Comparison of ENCODE assay signal across 15 cellular contexts in the genomic region with DNA sequence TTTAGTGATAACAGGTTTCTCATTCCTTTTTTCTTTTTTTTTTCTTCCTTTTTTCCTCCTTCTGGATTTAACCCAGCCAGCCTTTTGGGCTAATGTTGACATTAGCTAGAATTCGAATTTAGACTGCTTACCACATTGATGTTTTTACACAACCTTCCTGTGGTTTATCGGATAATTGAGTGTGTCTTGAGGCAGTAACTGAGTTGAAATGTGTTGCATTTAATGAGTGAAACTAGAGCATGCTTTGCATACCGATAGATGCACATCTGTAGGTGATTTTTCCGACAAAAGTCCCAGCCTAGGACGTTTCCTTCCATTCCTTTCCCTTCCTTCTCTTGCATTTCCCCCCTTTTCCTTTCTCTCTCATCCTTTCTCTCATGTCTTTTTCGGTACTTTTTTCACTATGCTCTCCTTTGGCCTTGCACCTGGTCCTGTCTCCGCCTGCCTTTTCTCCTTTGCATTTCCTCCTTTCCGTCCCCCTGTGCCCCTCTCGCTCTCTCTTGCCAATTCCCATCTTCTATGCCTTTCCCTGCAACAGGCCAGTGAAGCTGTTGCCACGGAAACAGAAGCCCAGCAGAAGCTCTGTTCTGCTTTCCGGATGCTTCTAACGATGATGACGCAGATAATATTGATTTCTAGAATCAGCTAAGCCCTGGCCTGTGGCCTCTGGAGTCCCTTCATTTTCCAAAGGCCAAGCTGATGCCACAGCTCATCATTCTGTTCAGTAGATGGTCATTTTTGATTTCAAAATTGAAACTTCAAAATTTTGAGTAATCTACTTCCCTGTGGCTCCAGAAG. TPM values are rescaled to one million over a fixed set of nuclear protein-coding genes. Genes with fewer than 3 reads are reported as not detected.
DNase-seq lines count a peak whose midpoint lies in the region; ATAC-seq and TF ChIP-seq lines count a peak whose summit lies in the region.
"Had no signal": no experiment of that assay in that cellular context is flagged by ENCODE, and none has a peak within 500 bp of the region (broad histone marks: within the 10 kb centered on the region; RNA-seq: fewer than 3 reads in every experiment).

No MANE protein-coding gene starts in this region.

- no peak for TF ChIP-seq CTCF in nephron progenitor cell (IDR thresholded peaks at IDR 0.05)

- POLR2A ChIA-PET in activated CD4-positive, alpha-beta memory T cell treated with anti-CD3 and anti-CD28 coated beads, Interleukin-2, amount 10 ng/mL, durations not matched to agents 7 days and 5 days (lab: Charles Lee): no interaction called here

- peak overlapping the region; percentile 39 for H3K4me3 Mint-ChIP-seq in nephron progenitor cell
- no peak overlapping the region for H3K4me3 Mint-ChIP-seq in activated CD4-positive, alpha-beta memory T cell treated with anti-CD3 and anti-CD28 coated beads, Interleukin-2, amount 10 ng/mL, durations not matched to agents 7 days and 5 days
- H3K4me3 Mint-ChIP-seq: activated T-helper 17 cell treated with anti-CD3 and anti-CD28 coated beads, Interleukin-2, amount 50 U/mL, for 72 hours; dendritic cell treated with granulocyte-macrophage colony-stimulating factor and Interleukin-4, amounts not matched to agents 40 ng/mL and 50 ng/mL, for 4 days had no signal

- no peaks in the 10 kb centered on the region for H3K27me3 ChIP-seq in BLaER1 treated with 17β-estradiol and CSF1 and Interleukin-3, amounts not matched to agents 10 nM and 100 nM
- no peaks in the 10 kb centered on the region for H3K27me3 ChIP-seq in effector memory CD4-positive, alpha-beta T cell (replicated peaks; ENCODE audit: control insufficient read depth, insufficient read depth, low read length, poor library complexity, severe bottlenecking)
- H3K27me3 ChIP-seq: MG63 had no signal

- H3K4me2 ChIP-seq in BLaER1 treated with 17β-estradiol and CSF1 and Interleukin-3, amounts not matched to agents 10 nM and 100 nM: peak overlapping the region in 9 of 11 experiments; percentile 14 to 60 (median 46); a peak in 16 of 22 replicates

- no peak overlapping the region for H3K9ac ChIP-seq in BLaER1 treated with 17β-estradiol and CSF1 and Interleukin-3, amounts not matched to agents 10 nM and 100 nM

- no peaks in the 10 kb centered on the region for H3K9me3 ChIP-seq in BLaER1 treated with 17β-estradiol and CSF1 and Interleukin-3, amounts not matched to agents 10 nM and 100 nM (replicated peaks in 1 of 11)
- H3K9me3 ChIP-seq in effector memory CD4-positive, alpha-beta T cell (ENCODE audit: control insufficient read depth, low read length): no peaks in the 10 kb centered on the region
- H3K9me3 ChIP-seq: MG63 had no signal

- peak; percentile 39 for DNase-seq in NCI-H2227 treated with DMSO at 0.1 percent for 48 hours (lab: John Stamatoyannopoulos, UW)
- peak in 2 of 61 donors; percentile 30 to 49 for DNase-seq in caudate nucleus (lab: John Stamatoyannopoulos, UW)
- DNase-seq in nephron progenitor cell: no peak
- no peak for DNase-seq in effector memory CD4-positive, alpha-beta T cell
- no peak for DNase-seq in SIG-M5 (lab: John Stamatoyannopoulos, UW)
- no peak for DNase-seq in activated CD4-positive, alpha-beta memory T cell treated with anti-CD3 and anti-CD28 coated beads, Interleukin-2, amount 10 ng/mL, durations not matched to agents 7 days and 5 days
- DNase-seq: activated CD8-positive, alpha-beta memory T cell treated with anti-CD3 and anti-CD28 coated beads for 24 hours; COR-L47; hippocampal formation; MG63; NCI-H2171 treated with DMSO at 0.1 percent for 48 hours had no signal

- CTCF ChIA-PET in activated CD4-positive, alpha-beta memory T cell treated with anti-CD3 and anti-CD28 coated beads, Interleukin-2, amount 10 ng/mL, durations not matched to agents 7 days and 5 days (lab: Charles Lee): interaction anchor here (1.2 kb wide), 1 partner anchor 16 kb away, joined by 4 read pairs; no protein-coding TSS in a partner anchor

- no peak overlapping the region; a peak in 1 of 22 replicates for H3K27ac ChIP-seq in BLaER1 treated with 17β-estradiol and CSF1 and Interleukin-3, amounts not matched to agents 10 nM and 100 nM
- H3K27ac ChIP-seq in caudate nucleus (ENCODE audit: low read depth, low read length): peak overlapping the region; percentile 53
- no peak overlapping the region for H3K27ac ChIP-seq in effector memory CD4-positive, alpha-beta T cell (ENCODE audit: insufficient read depth, low read length, poor library complexity, severe bottlenecking)

- peaks cover 0 to 32% (median 0%) of the 10 kb centered on the region in 11 experiments; a peak in 5 of 22 replicates for H4K20me1 ChIP-seq in BLaER1 treated with 17β-estradiol and CSF1 and Interleukin-3, amounts not matched to agents 10 nM and 100 nM

- peaks cover 0 to 7% (median 0%) of the 10 kb centered on the region in 11 experiments; a peak in 1 of 22 replicates for H3K36me3 ChIP-seq in BLaER1 treated with 17β-estradiol and CSF1 and Interleukin-3, amounts not matched to agents 10 nM and 100 nM
- H3K36me3 ChIP-seq in effector memory CD4-positive, alpha-beta T cell (ENCODE audit: control insufficient read depth, insufficient read depth, low read length): no peaks in the 10 kb centered on the region
- H3K36me3 ChIP-seq: MG63 had no signal

- no peak for ATAC-seq in GM18873 (IDR thresholded peaks at IDR 0.05; ENCODE audit: low FRiP score, unreplicated experiment)
- ATAC-seq: activated T-helper 17 cell treated with anti-CD3 and anti-CD28 coated beads, Interleukin-2, amount 50 U/mL, for 72 hours had no signal

- no peaks in the 10 kb centered on the region for H3K9me3 Mint-ChIP-seq in nephron progenitor cell
- no peaks in the 10 kb centered on the region for H3K9me3 Mint-ChIP-seq in activated CD4-positive, alpha-beta memory T cell treated with anti-CD3 and anti-CD28 coated beads, Interleukin-2, amount 10 ng/mL, durations not matched to agents 7 days and 5 days
- H3K9me3 Mint-ChIP-seq: activated T-helper 17 cell treated with anti-CD3 and anti-CD28 coated beads, Interleukin-2, amount 50 U/mL, for 72 hours; dendritic cell treated with granulocyte-macrophage colony-stimulating factor and Interleukin-4, amounts not matched to agents 40 ng/mL and 50 ng/mL, for 4 days had no signal

- H3K27ac Mint-ChIP-seq in nephron progenitor cell: no peak overlapping the region
- no peak overlapping the region for H3K27ac Mint-ChIP-seq in activated CD4-positive, alpha-beta memory T cell treated with anti-CD3 and anti-CD28 coated beads, Interleukin-2, amount 10 ng/mL, durations not matched to agents 7 days and 5 days
- H3K27ac Mint-ChIP-seq: activated T-helper 17 cell treated with anti-CD3 and anti-CD28 coated beads, Interleukin-2, amount 50 U/mL, for 72 hours; dendritic cell treated with granulocyte-macrophage colony-stimulating factor and Interleukin-4, amounts not matched to agents 40 ng/mL and 50 ng/mL, for 4 days had no signal

- peaks cover 4 to 79% (median 53%) of the 10 kb centered on the region in 10 experiments for H3K4me1 ChIP-seq in BLaER1 treated with 17β-estradiol and CSF1 and Interleukin-3, amounts not matched to agents 10 nM and 100 nM
- no peaks in the 10 kb centered on the region for H3K4me1 ChIP-seq in effector memory CD4-positive, alpha-beta T cell (ENCODE audit: control insufficient read depth, insufficient read depth, low read length, poor library complexity, severe bottlenecking)

- H3K36me3 Mint-ChIP-seq in nephron progenitor cell (ENCODE audit: low read depth): peaks cover 5% of the 10 kb centered on the region
- H3K36me3 Mint-ChIP-seq in activated CD4-positive, alpha-beta memory T cell treated with anti-CD3 and anti-CD28 coated beads, Interleukin-2, amount 10 ng/mL, durations not matched to agents 7 days and 5 days (ENCODE audit: low read depth): peaks cover 3% of the 10 kb centered on the region

- no peak overlapping the region for H3K4me3 ChIP-seq in BLaER1 treated with 17β-estradiol and CSF1 and Interleukin-3, amounts not matched to agents 10 nM and 100 nM
- no peak overlapping the region for H3K4me3 ChIP-seq in effector memory CD4-positive, alpha-beta T cell (ENCODE audit: insufficient read depth, low read depth, low read length, poor library complexity, severe bottlenecking)
- H3K4me3 ChIP-seq: MG63 had no signal

- peaks cover 61% of the 10 kb centered on the region for H3K4me1 Mint-ChIP-seq in nephron progenitor cell
- no peaks in the 10 kb centered on the region for H3K4me1 Mint-ChIP-seq in activated CD4-positive, alpha-beta memory T cell treated with anti-CD3 and anti-CD28 coated beads, Interleukin-2, amount 10 ng/mL, durations not matched to agents 7 days and 5 days

- H3K27me3 Mint-ChIP-seq in nephron progenitor cell (ENCODE audit: low read depth, poor library complexity): peaks cover 2% of the 10 kb centered on the region
- no peaks in the 10 kb centered on the region for H3K27me3 Mint-ChIP-seq in activated CD4-positive, alpha-beta memory T cell treated with anti-CD3 and anti-CD28 coated beads, Interleukin-2, amount 10 ng/mL, durations not matched to agents 7 days and 5 days
- H3K27me3 Mint-ChIP-seq: activated T-helper 17 cell treated with anti-CD3 and anti-CD28 coated beads, Interleukin-2, amount 50 U/mL, for 72 hours; dendritic cell treated with granulocyte-macrophage colony-stimulating factor and Interleukin-4, amounts not matched to agents 40 ng/mL and 50 ng/mL, for 4 days had no signal

RNA-seq across cellular contexts. Expression of a gene that starts 23.0 kb away (rescaled TPM):
- 1 to 10 TPM; 6.1 to 6.9 TPM for total RNA-seq in activated CD4-positive, alpha-beta memory T cell treated with anti-CD3 and anti-CD28 coated beads, Interleukin-2, amount 10 ng/mL, durations not matched to agents 7 days and 5 days
